Comparison of ENCODE assay signal across 13 cellular contexts in the genomic region with DNA sequence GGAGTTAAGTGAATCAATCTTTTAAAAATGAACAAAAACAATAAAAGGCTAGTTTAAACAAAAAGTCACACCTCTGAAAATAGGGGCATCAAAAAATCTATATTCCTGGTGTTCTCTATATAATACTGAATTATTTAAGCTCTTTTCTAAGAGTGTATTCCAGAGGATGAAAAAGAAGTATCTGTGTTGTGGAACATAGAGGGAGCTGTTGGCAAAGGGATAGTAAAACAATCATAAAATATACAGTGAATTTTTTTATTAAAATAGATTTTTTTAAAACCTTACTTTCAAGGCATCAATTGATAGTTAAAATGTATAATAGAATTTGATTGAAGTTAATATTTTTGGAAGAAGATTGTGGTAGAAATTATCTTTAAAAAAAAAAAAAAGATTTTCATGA.
DNase-seq lines count a peak whose midpoint lies in the region; TF ChIP-seq lines count a peak whose summit lies in the region.
"Had no signal": no experiment of that assay in that cellular context is flagged by ENCODE, and none has a peak within 500 bp of the region (broad histone marks: within the 10 kb centered on the region; RNA-seq: fewer than 3 reads in every experiment).

No MANE protein-coding gene starts in this region.

- H3K9me3 ChIP-seq in HEK293 (ENCODE audit: control insufficient read depth, insufficient read depth, low read depth, low read length) (no peaks in the 10 kb centered on the region), colonic mucosa (no peaks in the 10 kb centered on the region), spleen (no peaks in the 10 kb centered on the region)

- H3K4me1 ChIP-seq in HEK293 (ENCODE audit: control insufficient read depth, insufficient read depth, low read length) (no peaks in the 10 kb centered on the region; the same call in 1 of the 2 replicates), colonic mucosa (no peaks in the 10 kb centered on the region), spleen (no peaks in the 10 kb centered on the region)

- TF ChIP-seq CTCF in AG09309 (IDR thresholded peaks at IDR 0.05; ENCODE audit: control insufficient read depth, insufficient read depth, low read depth, low read length, missing control alignments) = peak; percentile 6
- no peak for TF ChIP-seq CTCF in HEK293 (tag by site-specific recombination; IDR thresholded peaks at IDR 0.05)
- TF ChIP-seq CTCF in colonic mucosa (IDR thresholded peaks at IDR 0.05) = peak; percentile 13
- TF ChIP-seq CTCF in mesothelial cell of epicardium (IDR thresholded peaks at IDR 0.05; ENCODE audit: unreplicated experiment) = peak; percentile 39
- no peak for TF ChIP-seq CTCF in spleen (IDR thresholded peaks at IDR 0.05 in 8 of 11, conservative IDR thresholded peaks at IDR 0.05 in 3 of 11)

- CTCF ChIA-PET in HEK293 (lab: Yijun Ruan, JAX) = interaction anchor here (0.6 to 0.8 kb wide), 3 partner anchors 890 to 1641 kb away, joined by 3 to 5 read pairs (median 4); no protein-coding TSS in a partner anchor

- H3K9me3 Mint-ChIP-seq in mesothelial cell of epicardium = no peaks in the 10 kb centered on the region

- H3K36me3 ChIP-seq in HEK293 (ENCODE audit: control insufficient read depth in 2 of 2, insufficient read depth in 1 of 2, low read length in 2 of 2) (no peaks in the 10 kb centered on the region), colonic mucosa (no peaks in the 10 kb centered on the region), spleen (no peaks in the 10 kb centered on the region)

- POLR2A ChIA-PET in HEK293 (lab: Yijun Ruan, JAX) = no interaction called here

- no peak overlapping the region for H3K4me3 Mint-ChIP-seq in mesothelial cell of epicardium

- TF ChIP-seq POLR2A in spleen (IDR thresholded peaks at IDR 0.05) = no peak

- H3K27me3 Mint-ChIP-seq in mesothelial cell of epicardium (ENCODE audit: low read depth) = no peaks in the 10 kb centered on the region

- H3K4me1 Mint-ChIP-seq in mesothelial cell of epicardium = peaks cover 21% of the 10 kb centered on the region

- no peak overlapping the region for H3K27ac Mint-ChIP-seq in mesothelial cell of epicardium

- H3K4me3 ChIP-seq in AG09309 (ENCODE audit: control insufficient read depth, low read depth, low read length) = no peak overlapping the region
- H3K4me3 ChIP-seq in HEK293 (ENCODE audit: low read depth, low read length) = no peak overlapping the region
- no peak overlapping the region for H3K4me3 ChIP-seq in colonic mucosa
- no peak overlapping the region for H3K4me3 ChIP-seq in spleen

- H3K27ac ChIP-seq in HEK293 (ENCODE audit: extremely low read depth, low read depth, low read length) (no peak overlapping the region), colonic mucosa (no peak overlapping the region), spleen (no peak overlapping the region)

- H3K27me3 ChIP-seq in colonic mucosa (no peaks in the 10 kb centered on the region), spleen (replicated peaks in 1 of 7) (no peaks in the 10 kb centered on the region)

- DNase-seq in AG09309 (ENCODE audit: low read depth) (no peak), colonic mucosa (no peak), mesothelial cell of epicardium (ENCODE audit: low spot score in 2 of 2, unreplicated experiment in 2 of 2) (no peak), NOMO-1 treated with dmso at 0.1 percent for 144 hours (lab: John Stamatoyannopoulos, UW; ENCODE audit: unreplicated experiment) (no peak), AML-193 (lab: John Stamatoyannopoulos, UW) (no peak), spleen (no peak)
- no peak for DNase-seq in activated CD4-positive, alpha-beta T cell treated with anti-CD3 and anti-CD28 coated beads, Interleukin-2, amount 50 U/mL, for 48 hours
- DNase-seq: activated CD8-positive, alpha-beta memory T cell treated with anti-CD3 and anti-CD28 coated beads for 24 hours; amygdala; DMS153; NCI-H345; right cardiac atrium had no signal

- intact Hi-C loops in colonic mucosa (cut with DNase I) (no loop called here), spleen (cut with DNase I; ENCODE audit: low total_unique reads) (no loop called here)

- no peaks in the 10 kb centered on the region for H3K36me3 Mint-ChIP-seq in mesothelial cell of epicardium

- no peak overlapping the region for H3K9ac ChIP-seq in colonic mucosa (ENCODE audit: low read depth in 2 of 2, low read length in 2 of 2)

TF ChIP-seq in HEK293, 187 proteins besides CTCF, POLR2A, EP300 and RAD21:
- TF ChIP-seq ZNF654 (tag by site-specific recombination; IDR thresholded peaks at IDR 0.05; ENCODE audit: low read depth) = peak; percentile 13; the same call in 1 of the 2 replicates
- TF ChIP-seq, protein P1, sequence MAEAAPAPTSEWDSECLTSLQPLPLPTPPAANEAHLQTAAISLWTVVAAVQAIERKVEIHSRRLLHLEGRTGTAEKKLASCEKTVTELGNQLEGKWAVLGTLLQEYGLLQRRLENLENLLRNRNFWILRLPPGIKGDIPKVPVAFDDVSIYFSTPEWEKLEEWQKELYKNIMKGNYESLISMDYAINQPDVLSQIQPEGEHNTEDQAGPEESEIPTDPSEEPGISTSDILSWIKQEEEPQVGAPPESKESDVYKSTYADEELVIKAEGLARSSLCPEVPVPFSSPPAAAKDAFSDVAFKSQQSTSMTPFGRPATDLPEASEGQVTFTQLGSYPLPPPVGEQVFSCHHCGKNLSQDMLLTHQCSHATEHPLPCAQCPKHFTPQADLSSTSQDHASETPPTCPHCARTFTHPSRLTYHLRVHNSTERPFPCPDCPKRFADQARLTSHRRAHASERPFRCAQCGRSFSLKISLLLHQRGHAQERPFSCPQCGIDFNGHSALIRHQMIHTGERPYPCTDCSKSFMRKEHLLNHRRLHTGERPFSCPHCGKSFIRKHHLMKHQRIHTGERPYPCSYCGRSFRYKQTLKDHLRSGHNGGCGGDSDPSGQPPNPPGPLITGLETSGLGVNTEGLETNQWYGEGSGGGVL (tag by site-specific recombination; IDR thresholded peaks at IDR 0.05) = no peak
- TF ChIP-seq ZBTB17 (tag by site-specific recombination; IDR thresholded peaks at IDR 0.05) = no peak

Comparison
In these comparisons a context has a peak if more than half of its experiments do, and no peak if none do; other contexts are left out.
1. CTCF ChIP-seq: peak in AG09309 (single experiment), colonic mucosa (single experiment) and mesothelial cell of epicardium (single experiment); none in HEK293 (single experiment) and spleen (0 of 11).